Comparison of ENCODE assay signal across 24 cellular contexts in the genomic region with DNA sequence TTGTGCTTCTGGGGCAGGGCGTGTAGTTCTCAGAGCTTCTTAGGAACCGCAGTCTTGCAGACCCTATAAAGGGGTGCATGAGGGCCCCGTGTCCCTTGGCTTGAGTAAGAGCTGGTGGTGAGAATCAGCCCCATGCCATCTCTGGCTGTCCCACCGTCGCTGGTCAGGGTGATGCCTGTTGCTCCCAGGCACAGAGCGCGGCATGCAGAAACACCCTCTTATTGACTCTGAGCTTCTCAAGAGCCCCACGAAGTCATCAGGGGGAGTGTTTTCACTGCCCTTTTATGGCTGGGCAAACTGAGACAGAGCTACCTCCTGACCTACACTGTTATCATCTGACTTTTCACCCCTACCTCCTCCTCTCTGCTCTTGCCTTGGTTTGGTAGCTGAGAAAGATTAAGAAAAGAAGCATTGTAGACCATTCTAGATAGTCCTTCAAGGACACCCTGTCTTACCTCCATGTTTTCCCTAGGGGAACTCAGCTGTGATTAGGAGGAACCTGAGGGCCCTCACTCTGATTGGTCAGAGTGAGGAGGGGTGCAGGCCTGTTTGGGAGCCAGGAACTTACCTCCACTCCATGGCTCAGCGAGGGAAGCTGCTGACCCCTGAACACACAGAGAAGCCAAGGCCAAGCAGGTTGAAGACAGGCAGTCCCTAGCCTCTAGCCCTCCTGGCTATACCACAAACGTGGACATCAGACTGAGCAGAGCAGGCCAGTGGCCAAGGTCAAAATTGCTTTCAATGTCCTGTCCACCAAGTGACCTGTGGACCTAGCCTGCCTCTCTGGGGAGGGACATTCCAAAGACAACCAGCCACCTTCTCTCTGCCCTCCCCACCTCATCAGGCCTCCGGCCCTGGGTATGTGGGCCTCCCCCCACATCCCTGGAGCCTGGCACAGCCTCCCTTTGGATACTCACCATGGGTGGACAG. TPM values are rescaled to one million over a fixed set of nuclear protein-coding genes. Genes with fewer than 3 reads are reported as not detected.
DNase-seq lines count a peak whose midpoint lies in the region; ATAC-seq and TF ChIP-seq lines count a peak whose summit lies in the region.
"Had no signal": no experiment of that assay in that cellular context is flagged by ENCODE, and none has a peak within 500 bp of the region (broad histone marks: within the 10 kb centered on the region; RNA-seq: fewer than 3 reads in every experiment).

No MANE protein-coding gene starts in this region.

- TF ChIP-seq RAD21 in IMR-90 (IDR thresholded peaks at IDR 0.05; ENCODE audit: low read length) = no peak

- H3K9me3 ChIP-seq in IMR-90 (ENCODE audit: control insufficient read depth, insufficient read depth, low read length) = no peaks in the 10 kb centered on the region
- no peaks in the 10 kb centered on the region for H3K9me3 ChIP-seq in right lobe of liver
- H3K9me3 ChIP-seq in smooth muscle cell (replicated peaks; ENCODE audit: low read depth) = no peaks in the 10 kb centered on the region
- no peaks in the 10 kb centered on the region for H3K9me3 ChIP-seq in mammary epithelial cell (replicated peaks; ENCODE audit: insufficient read depth, low read length)
- H3K9me3 ChIP-seq: thoracic aorta had no signal

- no peak overlapping the region for H3K4me3 Mint-ChIP-seq in HFFc6
- H3K4me3 Mint-ChIP-seq: activated CD4-positive, alpha-beta T cell treated with anti-CD3 and anti-CD28 coated beads, Interleukin-2, amount 10 ng/mL, durations not matched to agents 24 days and 14 days; activated naive CD8-positive, alpha-beta T cell treated with anti-CD3 and anti-CD28 coated beads, Interleukin-2, amount 50 U/mL, for 24 hours; natural killer cell treated with Interleukin-12 subunit alpha and Interleukin-12 subunit beta and Interleukin-15 and Interleukin-18, amount 100 ng/mL, for 72 hours had no signal

- in situ Hi-C loops in IMR-90 (cut with MboI; ENCODE audit: low sequenced_read_pairs) = no loop called here
- in situ Hi-C loops in mammary epithelial cell (cut with MboI; ENCODE audit: low sequenced_read_pairs in 2 of 2) = no loop called here

- H2AK5ac ChIP-seq in IMR-90 (ENCODE audit: low read depth, low read length) = no peak overlapping the region

- H2BK5ac ChIP-seq in IMR-90 (ENCODE audit: low read depth, low read length, poor library complexity, severe bottlenecking) = no peak overlapping the region

- H3K4me1 ChIP-seq in IMR-90 (ENCODE audit: control insufficient read depth, insufficient read depth, low read length) (peaks cover 9% of the 10 kb centered on the region), right lobe of liver (peaks cover 0 to 9% (median 0%) of the 10 kb centered on the region in 4 donors), smooth muscle cell (ENCODE audit: low read depth) (peaks cover 37% of the 10 kb centered on the region), mammary epithelial cell (ENCODE audit: insufficient read depth, low read length) (no peaks in the 10 kb centered on the region)

- ATAC-seq in IMR-90 (ENCODE audit: low read depth) (no peak), right lobe of liver (peak; percentile 10 to 77 (median 46))
- ATAC-seq: activated naive CD8-positive, alpha-beta T cell treated with anti-CD3 and anti-CD28 coated beads, Interleukin-2, amount 50 U/mL, for 24 hours; natural killer cell treated with Interleukin-12 subunit alpha and Interleukin-12 subunit beta and Interleukin-15 and Interleukin-18, amount 100 ng/mL, for 72 hours had no signal

- BruUV-seq in IMR-90 (replicated peaks; lab: Mats Ljungman, UMichigan) (no TSS peak), mammary epithelial cell (replicated peaks; lab: Mats Ljungman, UMichigan) (no TSS peak)

- no peak overlapping the region for H2BK15ac ChIP-seq in IMR-90 (ENCODE audit: low read depth, low read length)

- H4K8ac ChIP-seq in IMR-90 (ENCODE audit: low read depth in 2 of 2, low read length in 2 of 2) = no peak overlapping the region

- TF ChIP-seq CTCF in IMR-90 (conservative IDR thresholded peaks at IDR 0.05; ENCODE audit: low read depth, low read length) (no peak), right lobe of liver (IDR thresholded peaks at IDR 0.05) (no peak), smooth muscle cell (IDR thresholded peaks at IDR 0.05; ENCODE audit: borderline replicate concordance, insufficient read depth, poor library complexity, severe bottlenecking) (no peak), mammary epithelial cell (conservative IDR thresholded peaks at IDR 0.05 in 1 of 2, IDR thresholded peaks at IDR 0.05 in 1 of 2; ENCODE audit: extremely low read depth in 1 of 2, insufficient read depth in 1 of 2, low read depth in 1 of 2, low read length in 2 of 2) (no peak), HFFc6 (IDR thresholded peaks at IDR 0.05) (no peak)

- TF ChIP-seq POLR2A in IMR-90 (IDR thresholded peaks at IDR 0.05; ENCODE audit: low read depth, low read length) = no peak
- no peak for TF ChIP-seq POLR2A in right lobe of liver (IDR thresholded peaks at IDR 0.05)

- peaks cover 63% of the 10 kb centered on the region for H3F3A ChIP-seq in smooth muscle cell (ENCODE audit: low read depth)

- no peak overlapping the region for H2BK20ac ChIP-seq in IMR-90 (ENCODE audit: low read depth, low read length)

- H2BK120ac ChIP-seq in IMR-90 (ENCODE audit: low read depth, low read length) = no peak overlapping the region

- H3K9me3 Mint-ChIP-seq in HFFc6 = no peaks in the 10 kb centered on the region
- H3K9me3 Mint-ChIP-seq: activated CD4-positive, alpha-beta T cell treated with anti-CD3 and anti-CD28 coated beads, Interleukin-2, amount 10 ng/mL, durations not matched to agents 24 days and 14 days; activated naive CD8-positive, alpha-beta T cell treated with anti-CD3 and anti-CD28 coated beads, Interleukin-2, amount 50 U/mL, for 24 hours; natural killer cell treated with Interleukin-12 subunit alpha and Interleukin-12 subunit beta and Interleukin-15 and Interleukin-18, amount 100 ng/mL, for 72 hours had no signal

- H3K23ac ChIP-seq in IMR-90 (ENCODE audit: low read depth, low read length) = no peak overlapping the region

- H2AFZ ChIP-seq in IMR-90 (replicated peaks; ENCODE audit: low read length, poor library complexity) (no peak overlapping the region), smooth muscle cell (ENCODE audit: low read depth) (no peak overlapping the region), mammary epithelial cell (ENCODE audit: low read depth, low read length) (no peak overlapping the region)

- H3K18ac ChIP-seq in IMR-90 (ENCODE audit: low read depth, low read length) = no peak overlapping the region

- intact Hi-C loops in IMR-90 (cut with micrococcal nuclease) (no loop called here), right lobe of liver (cut with DNase I) (no loop called here), mammary epithelial cell (cut with micrococcal nuclease) (no loop called here)

- H3K4me3 ChIP-seq in IMR-90 (ENCODE audit: insufficient read depth, low read depth, low read length) (no peak overlapping the region), right lobe of liver (no peak overlapping the region), smooth muscle cell (no peak overlapping the region), mammary epithelial cell (replicated peaks in 1 of 3; ENCODE audit: insufficient read depth in 1 of 3, low read depth in 2 of 3, low read length in 3 of 3) (no peak overlapping the region)
- H3K4me3 ChIP-seq: thoracic aorta had no signal

- peaks cover 32% of the 10 kb centered on the region for H3K4me1 Mint-ChIP-seq in HFFc6 (ENCODE audit: low read depth)
- H3K4me1 Mint-ChIP-seq: activated CD4-positive, alpha-beta T cell treated with anti-CD3 and anti-CD28 coated beads, Interleukin-2, amount 10 ng/mL, durations not matched to agents 24 days and 14 days; activated naive CD8-positive, alpha-beta T cell treated with anti-CD3 and anti-CD28 coated beads, Interleukin-2, amount 50 U/mL, for 24 hours had no signal

- POLR2A ChIA-PET in IMR-90 (lab: Charles Lee; ENCODE audit: unreplicated experiment) = no interaction called here

- H3K9ac ChIP-seq in IMR-90 (ENCODE audit: low read depth, low read length) (no peak overlapping the region), smooth muscle cell (ENCODE audit: low read depth) (peak overlapping the region; percentile 9), mammary epithelial cell (ENCODE audit: insufficient read depth, low read length) (no peak overlapping the region)
- H3K9ac ChIP-seq: KMS-11 had no signal

- H3K79me2 ChIP-seq in smooth muscle cell (ENCODE audit: low read depth) (peaks cover 88% of the 10 kb centered on the region), mammary epithelial cell (ENCODE audit: insufficient read depth, low read length) (no peaks in the 10 kb centered on the region)

- no peaks in the 10 kb centered on the region for H3K79me1 ChIP-seq in IMR-90 (ENCODE audit: low read depth in 1 of 2, low read length in 2 of 2)

- no peaks in the 10 kb centered on the region; the same call in 1 of the 2 replicates for H4K20me1 ChIP-seq in IMR-90 (ENCODE audit: insufficient read depth, low read length)
- H4K20me1 ChIP-seq in smooth muscle cell (ENCODE audit: low read depth) = peaks cover 69% of the 10 kb centered on the region
- H4K20me1 ChIP-seq in mammary epithelial cell (ENCODE audit: insufficient read depth, low read length) = no peaks in the 10 kb centered on the region

- no peak overlapping the region for H3K4me2 ChIP-seq in IMR-90 (ENCODE audit: low read depth, low read length)
- peak overlapping the region; percentile 71 for H3K4me2 ChIP-seq in smooth muscle cell
- H3K4me2 ChIP-seq in mammary epithelial cell (ENCODE audit: insufficient read depth, low read depth, low read length) = no peak overlapping the region
- H3K4me2 ChIP-seq: KMS-11 had no signal

- no peak overlapping the region for H3K56ac ChIP-seq in IMR-90 (ENCODE audit: extremely low read depth, insufficient read depth, low read length)

- dilution Hi-C loops in IMR-90 (cut with HindIII; ENCODE audit: low sequenced_read_pairs, unreplicated experiment) (no loop called here), mammary epithelial cell (cut with HindIII; ENCODE audit: low sequenced_read_pairs) (no loop called here)

- no peak overlapping the region for H3K27ac Mint-ChIP-seq in HFFc6
- H3K27ac Mint-ChIP-seq: activated CD4-positive, alpha-beta T cell treated with anti-CD3 and anti-CD28 coated beads, Interleukin-2, amount 10 ng/mL, durations not matched to agents 24 days and 14 days; activated naive CD8-positive, alpha-beta T cell treated with anti-CD3 and anti-CD28 coated beads, Interleukin-2, amount 50 U/mL, for 24 hours; natural killer cell treated with Interleukin-12 subunit alpha and Interleukin-12 subunit beta and Interleukin-15 and Interleukin-18, amount 100 ng/mL, for 72 hours had no signal

- H4K5ac ChIP-seq in IMR-90 (ENCODE audit: low read depth, low read length) = no peak overlapping the region

- WGBS in IMR-90 (ENCODE audit: extremely low coverage in 2 of 2, insufficient read length in 1 of 2), 2 experiments = 66% methylated on average over 2 of the region's 11 CpGs; no CpG with 5 or more reads in 1 of the 2 experiments
- WGBS in right lobe of liver (ENCODE audit: insufficient coverage, low coverage, low lambda C conversion rate, missing lambda C conversion rate) = 88% methylated on average over 5 of the region's 11 CpGs
- WGBS in smooth muscle cell (ENCODE audit: low lambda C conversion rate) = 55% methylated on average over 11 of the region's 11 CpGs
- 79% methylated on average over 5 of the region's 11 CpGs for whole genome bisulfite sequencing in mammary epithelial cell (ENCODE audit: low coverage, missing lambda C conversion rate)

- CTCF ChIA-PET in IMR-90 (lab: Yijun Ruan, JAX) = no interaction called here
- CTCF ChIA-PET in mammary epithelial cell (lab: Charles Lee; ENCODE audit: low non-redundant PET) = no interaction called here

- no peaks in the 10 kb centered on the region for H3K36me3 Mint-ChIP-seq in HFFc6 (ENCODE audit: low read depth)
- H3K36me3 Mint-ChIP-seq: natural killer cell treated with Interleukin-12 subunit alpha and Interleukin-12 subunit beta and Interleukin-15 and Interleukin-18, amount 100 ng/mL, for 72 hours had no signal

- H3K9me1 ChIP-seq in IMR-90 (ENCODE audit: insufficient read depth, low read length) = peaks cover 8% of the 10 kb centered on the region; the same call in 1 of the 2 replicates

- no peak for DNase-seq in IMR-90
- DNase-seq in caudate nucleus (lab: John Stamatoyannopoulos, UW) = peak in 2 of 61 donors; percentile 22 to 35
- DNase-seq in right lobe of liver = peak in 1 of 3 donors; percentile 57
- DNase-seq in smooth muscle cell (lab: John Stamatoyannopoulos, UW; ENCODE audit: unreplicated experiment) = no peak
- no peak for DNase-seq in mammary epithelial cell
- DNase-seq in 8988T = no peak
- DNase-seq in HFFc6 = no peak
- DNase-seq in NCI-H526 treated with DMSO at 0.1 percent for 48 hours (lab: John Stamatoyannopoulos, UW) = no peak
- DNase-seq: activated CD4-positive, alpha-beta T cell treated with anti-CD3 and anti-CD28 coated beads, Interleukin-2, amount 10 ng/mL, durations not matched to agents 24 days and 14 days; activated naive CD8-positive, alpha-beta T cell treated with anti-CD3 and anti-CD28 coated beads, Interleukin-2, amount 50 U/mL, for 24 hours; DMS153; foreskin fibroblast; islet precursor cell; midbrain; MV-4-11; NCI-H1694 treated with DMSO at 0.1 percent for 48 hours; NCI-H774; SHP77 treated with DMSO at 0.1 percent for 48 hours; T-helper 1 cell had no signal

- H3K14ac ChIP-seq in IMR-90 (replicated peaks; ENCODE audit: low read depth, low read length) = 0 out of 2 replicates have a peak overlapping the region, but pooled peaks have one; percentile 16

- H3K27ac ChIP-seq in IMR-90 (ENCODE audit: insufficient read depth, low read length) (no peak overlapping the region), caudate nucleus (ENCODE audit: low read depth, low read length) (peak overlapping the region; percentile 98), right lobe of liver (no peak overlapping the region), smooth muscle cell (ENCODE audit: low read depth) (peak overlapping the region; percentile 93), mammary epithelial cell (ENCODE audit: insufficient read depth, low read depth, low read length) (no peak overlapping the region)
- H3K27ac ChIP-seq: epithelial cell of prostate, KMS-11, thoracic aorta had no signal

- no peak overlapping the region for H4K91ac ChIP-seq in IMR-90 (ENCODE audit: insufficient read depth, low read depth, low read length)

- no peaks in the 10 kb centered on the region for H3K27me3 Mint-ChIP-seq in HFFc6 (ENCODE audit: insufficient read depth)
- H3K27me3 Mint-ChIP-seq: activated CD4-positive, alpha-beta T cell treated with anti-CD3 and anti-CD28 coated beads, Interleukin-2, amount 10 ng/mL, durations not matched to agents 24 days and 14 days had no signal

- H3K4ac ChIP-seq in IMR-90 (ENCODE audit: low read depth, low read length) = no peak overlapping the region

- H3K27me3 ChIP-seq in IMR-90 (ENCODE audit: control insufficient read depth, insufficient read depth, low read length) (no peaks in the 10 kb centered on the region), right lobe of liver (no peaks in the 10 kb centered on the region), smooth muscle cell (ENCODE audit: low read depth) (no peaks in the 10 kb centered on the region), mammary epithelial cell (ENCODE audit: insufficient read depth, low read length) (no peaks in the 10 kb centered on the region)

- H2AK9ac ChIP-seq in IMR-90 (replicated peaks; ENCODE audit: low read depth, low read length, poor library complexity) = no peak overlapping the region

- no peaks in the 10 kb centered on the region for H3K36me3 ChIP-seq in IMR-90 (ENCODE audit: control insufficient read depth, insufficient read depth, low read length)
- H3K36me3 ChIP-seq in right lobe of liver = no peaks in the 10 kb centered on the region
- no peaks in the 10 kb centered on the region for H3K36me3 ChIP-seq in smooth muscle cell (ENCODE audit: low read depth)
- H3K36me3 ChIP-seq in mammary epithelial cell (ENCODE audit: insufficient read depth, low read length) = no peaks in the 10 kb centered on the region
- H3K36me3 ChIP-seq: thoracic aorta had no signal

RNA-seq across cellular contexts. Expression of a gene that starts 17.6 kb away (rescaled TPM):
- total RNA-seq in IMR-90 (2012; rRNA removed) = 1.4 and 1.6 TPM in 2 replicates
- polyA plus RNA-seq in IMR-90 (2012; rRNA removed) = 4.2 and 4.4 TPM in 2 replicates
- polyA plus RNA-seq in IMR-90 (2012; cell fraction: cytosol; rRNA removed) = 3.2 and 6.3 TPM in 2 replicates
- polyA plus RNA-seq in IMR-90 (2012; cell fraction: nucleus; rRNA removed; ENCODE audit: low replicate concordance) = 6.9 and 11.9 TPM in 2 replicates
- 1 to 10 TPM; 1.0 to 6.2 (median 2.1) TPM for total RNA-seq in right lobe of liver
- 89.6 and 92.7 TPM in 2 replicates for total RNA-seq in smooth muscle cell
- 115 and 142 TPM in 2 replicates for polyA plus RNA-seq in smooth muscle cell
- 10 to 100 TPM in 1 of 2 donors, 1 to 10 TPM in 1; 7.2 to 10.0 TPM for total RNA-seq in mammary epithelial cell
- polyA plus RNA-seq in mammary epithelial cell = 4.9 TPM
- polyA minus RNA-seq in mammary epithelial cell = 10.2 TPM
- 10 to 100 TPM in 1 of 6 experiments, 1 to 10 TPM in 5; 5.2 to 11.6 (median 5.7) TPM for total RNA-seq in HFFc6 (2021; fragmentation: NEBNext Ultra II Directional; extraction: Animal tissue kit (Norgen Biotek cat#: 25700))
- total RNA-seq: OCI-LY7 had no signal

Comparison
In these comparisons a context has a peak if more than half of its experiments do, and no peak if none do; other contexts are left out.
1. H3K27ac ChIP-seq: peak in caudate nucleus (single experiment) and smooth muscle cell (single experiment); none in IMR-90 (single experiment), right lobe of liver (0 of 3) and mammary epithelial cell (single experiment).